ENCODE assay signal across 16 cellular contexts in genomic region chr6:7544597-7544996, GRCh38. TPM values are rescaled to one million over a fixed set of nuclear protein-coding genes. Genes with fewer than 3 reads are reported as not detected.
DNase-seq lines count a peak whose midpoint lies in the region; ATAC-seq lines count a peak whose summit lies in the region.
"Had no signal": no experiment of that assay in that cellular context is flagged by ENCODE, and none has a peak within 500 bp of the region (broad histone marks: within the 10 kb centered on the region; RNA-seq: fewer than 3 reads in every experiment).

No MANE protein-coding gene starts in this region.

- no peaks in the 10 kb centered on the region for H3K36me3 Mint-ChIP-seq in naive B cell
- H3K36me3 Mint-ChIP-seq: stimulated activated effector memory CD8-positive, alpha-beta T cell treated with anti-CD3 and anti-CD28 coated beads, Interleukin-12 subunit alpha, Interleukin-12 subunit beta, amount 100 ng/mL, for 72 hours had no signal

- no peaks in the 10 kb centered on the region for H3K9me3 ChIP-seq in endocrine pancreas (ENCODE audit: control insufficient read depth, low read length)
- H3K9me3 ChIP-seq: SJSA1, upper lobe of right lung had no signal

- no peaks in the 10 kb centered on the region for H3K9me3 Mint-ChIP-seq in naive B cell
- H3K9me3 Mint-ChIP-seq: stimulated activated effector memory CD8-positive, alpha-beta T cell treated with anti-CD3 and anti-CD28 coated beads, Interleukin-12 subunit alpha, Interleukin-12 subunit beta, amount 100 ng/mL, for 72 hours had no signal

- no peak overlapping the region for H2AFZ ChIP-seq in ACC112 (ENCODE audit: low read length, unreplicated experiment)

- H3K27ac ChIP-seq in ACC112 (ENCODE audit: low read depth, low read length), result no peak overlapping the region
- H3K27ac ChIP-seq: SJSA1, upper lobe of right lung had no signal

- peaks cover 55% of the 10 kb centered on the region for H3K79me2 ChIP-seq in ACC112 (ENCODE audit: control insufficient read depth, insufficient read depth, low read length, unreplicated experiment)

- peak overlapping the region in 2 of 6 donors; percentile 2 to 18 for H3K27ac Mint-ChIP-seq in naive B cell
- H3K27ac Mint-ChIP-seq: stimulated activated effector memory CD8-positive, alpha-beta T cell treated with anti-CD3 and anti-CD28 coated beads, Interleukin-12 subunit alpha, Interleukin-12 subunit beta, amount 100 ng/mL, for 72 hours had no signal

- H3K4me3 ChIP-seq in ACC112 (ENCODE audit: low read depth, low read length) (peak overlapping the region; percentile 97), endocrine pancreas (ENCODE audit: control insufficient read depth, insufficient read depth, low read length) (peak overlapping the region; percentile 93)
- H3K4me3 ChIP-seq: SJSA1, upper lobe of right lung had no signal

- H3K4me1 ChIP-seq in ACC112 (ENCODE audit: control insufficient read depth, insufficient read depth, low read length, unreplicated experiment), result peaks cover 15% of the 10 kb centered on the region
- H3K4me1 ChIP-seq in endocrine pancreas (ENCODE audit: control insufficient read depth, insufficient read depth, low read length), result peaks cover 16% of the 10 kb centered on the region

- ATAC-seq in naive B cell (ENCODE audit: low read depth in 2 of 2), result no peak
- no peak for ATAC-seq in HG03432 (IDR thresholded peaks at IDR 0.05; ENCODE audit: unreplicated experiment)
- no peak for ATAC-seq in GM21381 (IDR thresholded peaks at IDR 0.05; ENCODE audit: unreplicated experiment)
- ATAC-seq: left colon; stimulated activated effector memory CD8-positive, alpha-beta T cell treated with anti-CD3 and anti-CD28 coated beads, Interleukin-12 subunit alpha, Interleukin-12 subunit beta, amount 100 ng/mL, for 72 hours; upper lobe of right lung had no signal

- peaks cover 3 to 48% (median 13%) of the 10 kb centered on the region in 3 donors for H3K4me1 Mint-ChIP-seq in naive B cell
- H3K4me1 Mint-ChIP-seq: stimulated activated effector memory CD8-positive, alpha-beta T cell treated with anti-CD3 and anti-CD28 coated beads, Interleukin-12 subunit alpha, Interleukin-12 subunit beta, amount 100 ng/mL, for 72 hours had no signal

- peak; percentile 35 for DNase-seq in NCI-H69 (lab: John Stamatoyannopoulos, UW)
- no peak for DNase-seq in naive B cell
- DNase-seq in cerebellum (ENCODE audit: low spot score), result no peak
- no peak for DNase-seq in CD1c-positive myeloid dendritic cell (ENCODE audit: extremely low spot score)
- DNase-seq: activated CD4-positive, alpha-beta T cell treated with anti-CD3 and anti-CD28 coated beads, Interleukin-2, amount 50 U/mL, for 4 hours; activated T-cell treated with anti-CD3 and anti-CD28 coated beads, Interleukin-2, amount 50 U/mL, for 48 hours; cerebellar nuclear complex; left colon; NCI-H2171; upper lobe of right lung had no signal

- no peaks in the 10 kb centered on the region for H3K27me3 ChIP-seq in ACC112 (ENCODE audit: insufficient read depth, low read length)
- no peaks in the 10 kb centered on the region for H3K27me3 ChIP-seq in endocrine pancreas (ENCODE audit: control insufficient read depth, insufficient read depth, low read length)

- H3K4me3 Mint-ChIP-seq in naive B cell, result peak overlapping the region in 5 of 8 donors; percentile 4 to 97 (median 66)
- H3K4me3 Mint-ChIP-seq: stimulated activated effector memory CD8-positive, alpha-beta T cell treated with anti-CD3 and anti-CD28 coated beads, Interleukin-12 subunit alpha, Interleukin-12 subunit beta, amount 100 ng/mL, for 72 hours had no signal

- H3K36me3 ChIP-seq in ACC112 (ENCODE audit: insufficient read depth, low read length) (no peaks in the 10 kb centered on the region), endocrine pancreas (ENCODE audit: control insufficient read depth, insufficient read depth, low read length) (no peaks in the 10 kb centered on the region)
- H3K36me3 ChIP-seq: SJSA1, upper lobe of right lung had no signal

- H3K9ac ChIP-seq in endocrine pancreas (ENCODE audit: control insufficient read depth, insufficient read depth, low read length), result no peak overlapping the region

- H3K27me3 Mint-ChIP-seq in naive B cell, result peaks cover 4 to 53% (median 11%) of the 10 kb centered on the region in 3 donors

RNA-seq across cellular contexts. Expression of gene DSP, which starts 3.1 kb away (rescaled TPM):
- 10 to 100 TPM in 4 of 6 donors, 1 to 10 TPM in 2; 6.3 to 49.2 (median 15.8) TPM for polyA plus RNA-seq in naive B cell (ENCODE audit: low read depth in 6 of 6)
- total RNA-seq in cerebellum, result 9.9 TPM

RNA-seq across cellular contexts. Expression of gene SNRNP48, which starts 45.4 kb away (rescaled TPM):
- 10 to 100 TPM in 4 of 6 donors, 1 to 10 TPM in 2; 5.3 to 15.1 (median 11.0) TPM for polyA plus RNA-seq in naive B cell (ENCODE audit: low read depth in 6 of 6)
- total RNA-seq in cerebellum, result 21.5 TPM
